8 cellular contexts compared by ENCODE assay signal in genomic region chr14:69693823-69694729, GRCh38.
DNase-seq lines count a peak whose midpoint lies in the region; ATAC-seq and TF ChIP-seq lines count a peak whose summit lies in the region.

No MANE protein-coding gene starts in this region.

- ATAC-seq in activated naive CD4-positive, alpha-beta T cell treated with anti-CD3 and anti-CD28 coated beads, Interleukin-2, amount 50 U/mL, for 72 hours: peak; percentile 15 to 23
- ATAC-seq in T-helper 17 cell (no peak), upper lobe of left lung (ENCODE audit: low FRiP score in 2 of 2) (peak; percentile 26 to 60), HG03175 (IDR thresholded peaks at IDR 0.05; ENCODE audit: unreplicated experiment) (no peak)

- WGBS in upper lobe of left lung, 2 donors: 46 to 56% methylated on average over 4 of the region's 4 CpGs

- DNase-seq in activated naive CD4-positive, alpha-beta T cell treated with anti-CD3 and anti-CD28 coated beads, Interleukin-2, amount 50 U/mL, for 72 hours (ENCODE audit: low spot score in 2 of 2): no peak
- DNase-seq in activated naive CD4-positive, alpha-beta T cell treated with anti-CD3 and anti-CD28 coated beads, Interleukin-2, amount 50 U/mL, for 16 hours: no peak
- DNase-seq in T-helper 17 cell: no peak
- DNase-seq in kidney epithelial cell (ENCODE audit: low read depth): peak; percentile 45
- DNase-seq in upper lobe of left lung: peak in 1 of 2 donors; percentile 63
- no peak for DNase-seq in A172 (ENCODE audit: low spot score)
- DNase-seq in cortex of kidney (lab: John Stamatoyannopoulos, UW): no peak

- H3K27ac Mint-ChIP-seq in activated naive CD4-positive, alpha-beta T cell treated with anti-CD3 and anti-CD28 coated beads, Interleukin-2, amount 50 U/mL, for 72 hours: peak overlapping the region; percentile 60 to 65
- H3K27ac Mint-ChIP-seq in T-helper 17 cell: peak overlapping the region; percentile 56

- H3K9me3 ChIP-seq in T-helper 17 cell (ENCODE audit: control insufficient read depth, low read length, poor library complexity, severe bottlenecking): no peaks in the 10 kb centered on the region
- no peaks in the 10 kb centered on the region for H3K9me3 ChIP-seq in upper lobe of left lung

- no peaks in the 10 kb centered on the region for H3K9me3 Mint-ChIP-seq in activated naive CD4-positive, alpha-beta T cell treated with anti-CD3 and anti-CD28 coated beads, Interleukin-2, amount 50 U/mL, for 72 hours

- peaks cover 69% of the 10 kb centered on the region for H3K4me1 Mint-ChIP-seq in T-helper 17 cell

- H3K27ac ChIP-seq in upper lobe of left lung: peak overlapping the region; percentile 76 to 89 (median 83)

- no peak for TF ChIP-seq CTCF in kidney epithelial cell (IDR thresholded peaks at IDR 0.05; ENCODE audit: insufficient read depth, low read length, poor library complexity, severe bottlenecking)
- no peak for TF ChIP-seq CTCF in upper lobe of left lung (IDR thresholded peaks at IDR 0.05)

- peaks cover 1 to 64% of the 10 kb centered on the region in 2 donors for H3K36me3 Mint-ChIP-seq in activated naive CD4-positive, alpha-beta T cell treated with anti-CD3 and anti-CD28 coated beads, Interleukin-2, amount 50 U/mL, for 72 hours
- H3K36me3 Mint-ChIP-seq in T-helper 17 cell (ENCODE audit: low read depth): peaks cover 2% of the 10 kb centered on the region

- peak overlapping the region; percentile 63 for H3K4me3 Mint-ChIP-seq in T-helper 17 cell

- no peaks in the 10 kb centered on the region for H3K27me3 ChIP-seq in kidney epithelial cell (ENCODE audit: control insufficient read depth, insufficient read depth, low read length)
- no peaks in the 10 kb centered on the region for H3K27me3 ChIP-seq in upper lobe of left lung

- no peak for TF ChIP-seq EP300 in upper lobe of left lung (IDR thresholded peaks at IDR 0.05)

- H3K36me3 ChIP-seq in kidney epithelial cell (ENCODE audit: control insufficient read depth, insufficient read depth, low read length): no peaks in the 10 kb centered on the region
- H3K36me3 ChIP-seq in upper lobe of left lung: peaks cover 0 to 6% (median 0%) of the 10 kb centered on the region in 4 donors

- no peak for TF ChIP-seq POLR2A in upper lobe of left lung (IDR thresholded peaks at IDR 0.05)

- peaks cover 65 to 73% (median 71%) of the 10 kb centered on the region in 4 donors for H3K4me1 ChIP-seq in upper lobe of left lung

- no peaks in the 10 kb centered on the region for H3K27me3 Mint-ChIP-seq in T-helper 17 cell

- H3K4me3 ChIP-seq in kidney epithelial cell (ENCODE audit: low read depth, low read length) (no peak overlapping the region), upper lobe of left lung (no peak overlapping the region)

Comparison
In these comparisons a context has a peak if more than half of its experiments do, and no peak if none do; other contexts are left out.
1. ATAC-seq: peak in activated naive CD4-positive, alpha-beta T cell treated with anti-CD3 and anti-CD28 coated beads, Interleukin-2, amount 50 U/mL, for 72 hours (2 of 2) and upper lobe of left lung (2 of 2); none in T-helper 17 cell (single experiment) and HG03175 (single experiment).